Comparison of ENCODE assay signal across 12 cellular contexts in genomic region chr4:151659631-151660030, GRCh38.
DNase-seq lines count a peak whose midpoint lies in the region; ATAC-seq and TF ChIP-seq lines count a peak whose summit lies in the region.
"Had no signal": no experiment of that assay in that cellular context is flagged by ENCODE, and none has a peak within 500 bp of the region (broad histone marks: within the 10 kb centered on the region; RNA-seq: fewer than 3 reads in every experiment).

No MANE protein-coding gene starts in this region.

- H3K27me3 Mint-ChIP-seq in activated naive CD4-positive, alpha-beta T cell treated with anti-CD3 and anti-CD28 coated beads, Interleukin-2, amount 10 ng/mL, durations not matched to agents 7 days and 5 days: peaks cover 3% of the 10 kb centered on the region
- H3K27me3 Mint-ChIP-seq in naive thymus-derived CD4-positive, alpha-beta T cell: no peaks in the 10 kb centered on the region

- CTCF ChIA-PET in activated naive CD4-positive, alpha-beta T cell treated with anti-CD3 and anti-CD28 coated beads, Interleukin-2, amount 10 ng/mL, durations not matched to agents 7 days and 5 days (lab: Charles Lee): interaction anchor here (1.3 kb wide), 1 partner anchor 27 kb away, joined by 3 read pairs; no protein-coding TSS in a partner anchor
- CTCF ChIA-PET in naive thymus-derived CD4-positive, alpha-beta T cell (lab: Charles Lee): no interaction called here

- no peaks in the 10 kb centered on the region for H3K36me3 ChIP-seq in naive thymus-derived CD4-positive, alpha-beta T cell (ENCODE audit: control insufficient read depth in 2 of 3, insufficient read depth in 3 of 3, low read length in 3 of 3)
- peaks cover 5% of the 10 kb centered on the region for H3K36me3 ChIP-seq in upper lobe of right lung

- ATAC-seq in naive thymus-derived CD4-positive, alpha-beta T cell: no peak
- ATAC-seq in upper lobe of right lung (no peak), GM18511 (IDR thresholded peaks at IDR 0.05; ENCODE audit: unreplicated experiment) (no peak)
- ATAC-seq: activated CD4-positive, CD25-positive, alpha-beta regulatory T cell treated with anti-CD3 and anti-CD28 coated beads, Interleukin-2, amount 50 U/mL, for 24 hours had no signal

- peaks cover 27% of the 10 kb centered on the region for H3K4me1 Mint-ChIP-seq in activated naive CD4-positive, alpha-beta T cell treated with anti-CD3 and anti-CD28 coated beads, Interleukin-2, amount 10 ng/mL, durations not matched to agents 7 days and 5 days
- peaks cover 6 to 28% (median 23%) of the 10 kb centered on the region in 7 donors for H3K4me1 Mint-ChIP-seq in naive thymus-derived CD4-positive, alpha-beta T cell
- H3K4me1 Mint-ChIP-seq: immature natural killer cell had no signal

- H3K27ac ChIP-seq in caudate nucleus (ENCODE audit: low read depth, low read length) (peak overlapping the region; percentile 37), upper lobe of right lung (peak overlapping the region; percentile 37)
- H3K27ac ChIP-seq in naive thymus-derived CD4-positive, alpha-beta T cell (ENCODE audit: low read depth, low read length): no peak overlapping the region

- no peaks in the 10 kb centered on the region for H3K27me3 ChIP-seq in naive thymus-derived CD4-positive, alpha-beta T cell (ENCODE audit: control insufficient read depth in 2 of 2, insufficient read depth in 2 of 2, low read length in 2 of 2)
- H3K27me3 ChIP-seq in upper lobe of right lung: no peaks in the 10 kb centered on the region

- no peaks in the 10 kb centered on the region for H3K9me3 ChIP-seq in naive thymus-derived CD4-positive, alpha-beta T cell (ENCODE audit: control insufficient read depth in 2 of 3, low read length in 3 of 3)
- H3K9me3 ChIP-seq in upper lobe of right lung: no peaks in the 10 kb centered on the region

- no peak for DNase-seq in activated naive CD4-positive, alpha-beta T cell treated with anti-CD3 and anti-CD28 coated beads, Interleukin-2, amount 10 ng/mL, durations not matched to agents 7 days and 5 days
- DNase-seq in activated naive CD4-positive, alpha-beta T cell treated with anti-CD3 and anti-CD28 coated beads, Interleukin-2, amount 50 U/mL, for 16 hours: no peak
- DNase-seq in caudate nucleus (lab: John Stamatoyannopoulos, UW) (peak in 11 of 61 donors; percentile 4 to 53 (median 17)), upper lobe of right lung (no peak), NCI-H2171 treated with DMSO at 0.1 percent for 48 hours (lab: John Stamatoyannopoulos, UW) (no peak)
- DNase-seq in naive thymus-derived CD4-positive, alpha-beta T cell: no peak
- no peak for DNase-seq in stimulated activated naive CD4-positive, alpha-beta T cell treated with Interleukin-2 at 50 U/mL for 16 hours (lab: John Stamatoyannopoulos, UW)
- DNase-seq: activated gamma-delta T cell, immature natural killer cell had no signal

- TF ChIP-seq CTCF in upper lobe of right lung (IDR thresholded peaks at IDR 0.05): no peak

- peak overlapping the region; percentile 84 for H3K27ac Mint-ChIP-seq in activated naive CD4-positive, alpha-beta T cell treated with anti-CD3 and anti-CD28 coated beads, Interleukin-2, amount 10 ng/mL, durations not matched to agents 7 days and 5 days
- peak overlapping the region in 7 of 9 donors; percentile 4 to 82 (median 35) for H3K27ac Mint-ChIP-seq in naive thymus-derived CD4-positive, alpha-beta T cell
- H3K27ac Mint-ChIP-seq: dendritic cell treated with granulocyte-macrophage colony-stimulating factor and Interleukin-4, amounts not matched to agents 40 ng/mL and 50 ng/mL, for 4 days; immature natural killer cell had no signal

- peaks cover 0 to 18% of the 10 kb centered on the region in 2 donors for H3K4me1 ChIP-seq in naive thymus-derived CD4-positive, alpha-beta T cell (ENCODE audit: control insufficient read depth in 2 of 2, insufficient read depth in 2 of 2, low read length in 2 of 2)
- no peaks in the 10 kb centered on the region for H3K4me1 ChIP-seq in upper lobe of right lung

- POLR2A ChIA-PET in naive thymus-derived CD4-positive, alpha-beta T cell (lab: Charles Lee): no interaction called here

- H3K4me3 Mint-ChIP-seq in activated naive CD4-positive, alpha-beta T cell treated with anti-CD3 and anti-CD28 coated beads, Interleukin-2, amount 10 ng/mL, durations not matched to agents 7 days and 5 days: no peak overlapping the region
- H3K4me3 Mint-ChIP-seq in naive thymus-derived CD4-positive, alpha-beta T cell: peak overlapping the region in 4 of 10 donors; percentile 5 to 51 (median 14)
- H3K4me3 Mint-ChIP-seq: dendritic cell treated with granulocyte-macrophage colony-stimulating factor and Interleukin-4, amounts not matched to agents 40 ng/mL and 50 ng/mL, for 4 days; immature natural killer cell had no signal

- no peak overlapping the region for H3K4me3 ChIP-seq in naive thymus-derived CD4-positive, alpha-beta T cell (ENCODE audit: low read length)
- no peak overlapping the region for H3K4me3 ChIP-seq in upper lobe of right lung

- intact Hi-C loops in naive thymus-derived CD4-positive, alpha-beta T cell (cut with micrococcal nuclease): no loop called here
- intact Hi-C loops in upper lobe of right lung (cut with DNase I): no loop called here

- H3K36me3 Mint-ChIP-seq in activated naive CD4-positive, alpha-beta T cell treated with anti-CD3 and anti-CD28 coated beads, Interleukin-2, amount 10 ng/mL, durations not matched to agents 7 days and 5 days: peaks cover 9% of the 10 kb centered on the region
- H3K36me3 Mint-ChIP-seq in naive thymus-derived CD4-positive, alpha-beta T cell: peaks cover 0 to 4% (median 0%) of the 10 kb centered on the region in 5 donors
- H3K36me3 Mint-ChIP-seq: immature natural killer cell had no signal

- peaks cover 3% of the 10 kb centered on the region for H3K9me3 Mint-ChIP-seq in activated naive CD4-positive, alpha-beta T cell treated with anti-CD3 and anti-CD28 coated beads, Interleukin-2, amount 10 ng/mL, durations not matched to agents 7 days and 5 days
- no peaks in the 10 kb centered on the region for H3K9me3 Mint-ChIP-seq in naive thymus-derived CD4-positive, alpha-beta T cell
- H3K9me3 Mint-ChIP-seq: dendritic cell treated with granulocyte-macrophage colony-stimulating factor and Interleukin-4, amounts not matched to agents 40 ng/mL and 50 ng/mL, for 4 days; immature natural killer cell had no signal
